9 cellular contexts compared by ENCODE assay signal in genomic region chr16:55478827-55479559, GRCh38. TPM values are rescaled to one million over a fixed set of nuclear protein-coding genes. Genes with fewer than 3 reads are reported as not detected.
DNase-seq lines count a peak whose midpoint lies in the region; ATAC-seq and TF ChIP-seq lines count a peak whose summit lies in the region.
"Had no signal": no experiment of that assay in that cellular context is flagged by ENCODE, and none has a peak within 500 bp of the region (broad histone marks: within the 10 kb centered on the region; RNA-seq: fewer than 3 reads in every experiment).

MMP2 (plus strand) TSS chr16:55479198; CDS start chr16:55479480, 282 bp downstream.

- TF ChIP-seq CTCF in lung (IDR thresholded peaks at IDR 0.05; ENCODE audit: control extremely low read depth, extremely low read depth): no peak
- TF ChIP-seq CTCF in upper lobe of right lung (IDR thresholded peaks at IDR 0.05): no peak

- peak within 1 kb of the TSS; percentile 34 for H3K4me3 Mint-ChIP-seq in activated CD4-positive, alpha-beta T cell treated with anti-CD3 and anti-CD28 coated beads, Interleukin-2, amount 10 ng/mL, durations not matched to agents 7 days and 5 days
- no peak within 1 kb of the TSS for H3K4me3 Mint-ChIP-seq in activated naive CD4-positive, alpha-beta T cell treated with anti-CD3 and anti-CD28 coated beads, Interleukin-2, amount 10 ng/mL, durations not matched to agents 7 days and 5 days

- H3K36me3 Mint-ChIP-seq in activated CD4-positive, alpha-beta T cell treated with anti-CD3 and anti-CD28 coated beads, Interleukin-2, amount 10 ng/mL, durations not matched to agents 7 days and 5 days (ENCODE audit: low read depth): no peaks in the 10 kb centered on the region
- no peaks in the 10 kb centered on the region for H3K36me3 Mint-ChIP-seq in activated naive CD4-positive, alpha-beta T cell treated with anti-CD3 and anti-CD28 coated beads, Interleukin-2, amount 10 ng/mL, durations not matched to agents 7 days and 5 days

- H3K27ac ChIP-seq in lung (ENCODE audit: low read depth in 1 of 2, low read length in 1 of 2): peak within 1 kb of the TSS; percentile 27 to 89
- H3K27ac ChIP-seq in upper lobe of right lung: peak within 1 kb of the TSS; percentile 88

- CTCF ChIA-PET in activated CD4-positive, alpha-beta T cell treated with anti-CD3 and anti-CD28 coated beads, Interleukin-2, amount 10 ng/mL, durations not matched to agents 7 days and 5 days (lab: Charles Lee): no interaction called here
- CTCF ChIA-PET in activated naive CD4-positive, alpha-beta T cell treated with anti-CD3 and anti-CD28 coated beads, Interleukin-2, amount 10 ng/mL, durations not matched to agents 7 days and 5 days (lab: Charles Lee): no interaction called here

- H3K36me3 ChIP-seq in lung (ENCODE audit: control insufficient read depth in 2 of 2, insufficient read depth in 2 of 2, low read length in 2 of 2) (no peaks in the 10 kb centered on the region), upper lobe of right lung (peaks cover 4% of the 10 kb centered on the region)

- no peak within 1 kb of the TSS for H3K27ac Mint-ChIP-seq in activated CD4-positive, alpha-beta T cell treated with anti-CD3 and anti-CD28 coated beads, Interleukin-2, amount 10 ng/mL, durations not matched to agents 7 days and 5 days
- no peak within 1 kb of the TSS for H3K27ac Mint-ChIP-seq in activated naive CD4-positive, alpha-beta T cell treated with anti-CD3 and anti-CD28 coated beads, Interleukin-2, amount 10 ng/mL, durations not matched to agents 7 days and 5 days

- H3K4me3 ChIP-seq in lung (peak within 1 kb of the TSS; percentile 42), upper lobe of right lung (peak within 1 kb of the TSS; percentile 57)

- ATAC-seq in lung (ENCODE audit: insufficient read depth, low FRiP score) (peak; percentile 64), upper lobe of right lung (peak; percentile 63), GM18861 (IDR thresholded peaks at IDR 0.05; ENCODE audit: unreplicated experiment) (no peak)

- WGBS in lung, 2 donors: 1 to 3% methylated on average over 38 to 63 of the region's 63 CpGs

- H3K27me3 Mint-ChIP-seq in activated CD4-positive, alpha-beta T cell treated with anti-CD3 and anti-CD28 coated beads, Interleukin-2, amount 10 ng/mL, durations not matched to agents 7 days and 5 days: peaks cover 45% of the 10 kb centered on the region
- peaks cover 43% of the 10 kb centered on the region for H3K27me3 Mint-ChIP-seq in activated naive CD4-positive, alpha-beta T cell treated with anti-CD3 and anti-CD28 coated beads, Interleukin-2, amount 10 ng/mL, durations not matched to agents 7 days and 5 days

- H3K4me1 ChIP-seq in lung (ENCODE audit: control insufficient read depth in 2 of 2, insufficient read depth in 2 of 2, low read length in 2 of 2): no peaks in the 10 kb centered on the region
- H3K4me1 ChIP-seq in upper lobe of right lung: peaks cover 17% of the 10 kb centered on the region

- intact Hi-C loops in upper lobe of right lung (cut with DNase I): no loop called here

- no peaks in the 10 kb centered on the region for H3K9me3 ChIP-seq in lung (ENCODE audit: control insufficient read depth in 2 of 2, insufficient read depth in 1 of 2, low read length in 1 of 2)
- no peaks in the 10 kb centered on the region for H3K9me3 ChIP-seq in upper lobe of right lung

- H3K9me3 Mint-ChIP-seq in activated CD4-positive, alpha-beta T cell treated with anti-CD3 and anti-CD28 coated beads, Interleukin-2, amount 10 ng/mL, durations not matched to agents 7 days and 5 days: no peaks in the 10 kb centered on the region
- no peaks in the 10 kb centered on the region for H3K9me3 Mint-ChIP-seq in activated naive CD4-positive, alpha-beta T cell treated with anti-CD3 and anti-CD28 coated beads, Interleukin-2, amount 10 ng/mL, durations not matched to agents 7 days and 5 days

- H3K27me3 ChIP-seq in lung (ENCODE audit: control insufficient read depth, insufficient read depth) (no peaks in the 10 kb centered on the region), upper lobe of right lung (no peaks in the 10 kb centered on the region)

- H3K4me1 Mint-ChIP-seq in activated CD4-positive, alpha-beta T cell treated with anti-CD3 and anti-CD28 coated beads, Interleukin-2, amount 10 ng/mL, durations not matched to agents 7 days and 5 days: peaks cover 4% of the 10 kb centered on the region
- peaks cover 2% of the 10 kb centered on the region for H3K4me1 Mint-ChIP-seq in activated naive CD4-positive, alpha-beta T cell treated with anti-CD3 and anti-CD28 coated beads, Interleukin-2, amount 10 ng/mL, durations not matched to agents 7 days and 5 days

- no peak for DNase-seq in activated CD4-positive, alpha-beta T cell treated with anti-CD3 and anti-CD28 coated beads, Interleukin-2, amount 10 ng/mL, durations not matched to agents 7 days and 5 days
- no peak for DNase-seq in activated CD4-positive, alpha-beta T cell treated with anti-CD3 and anti-CD28 coated beads for 48 hours
- DNase-seq in ecto neural progenitor cell (ENCODE audit: low spot score) (peak; percentile 86), lung (ENCODE audit: low spot score) (peak; percentile 47), upper lobe of right lung (peak; percentile 74), KG1 (lab: John Stamatoyannopoulos, UW) (no peak)
- DNase-seq in activated naive CD4-positive, alpha-beta T cell treated with anti-CD3 and anti-CD28 coated beads, Interleukin-2, amount 10 ng/mL, durations not matched to agents 7 days and 5 days: no peak

- POLR2A ChIA-PET in activated CD4-positive, alpha-beta T cell treated with anti-CD3 and anti-CD28 coated beads, Interleukin-2, amount 10 ng/mL, durations not matched to agents 7 days and 5 days (lab: Charles Lee): no interaction called here

RNA-seq across cellular contexts. Expression of gene MMP2, which starts in this region (rescaled TPM):
- not detected for total RNA-seq in activated CD4-positive, alpha-beta T cell treated with anti-CD3 and anti-CD28 coated beads, Interleukin-2, amount 10 ng/mL, durations not matched to agents 7 days and 5 days
- total RNA-seq in lung (100 to 1,000 TPM; 218 to 291 TPM), upper lobe of right lung (353 TPM)
- polyA plus RNA-seq in lung: 100 to 1,000 TPM in 1 of 2 donors, 10 to 100 TPM in 1; 41.9 to 119 TPM
- total RNA-seq: activated CD8-positive, alpha-beta memory T cell treated with anti-CD3 and anti-CD28 coated beads for 36 hours had no signal

Comparison
In these comparisons a context has a peak if more than half of its experiments do, and no peak if none do; other contexts are left out.
1. RNA of gene MMP2 (total RNA-seq): 353 TPM in upper lobe of right lung (single experiment) and 218 to 291 TPM in lung; not detected in activated CD4-positive, alpha-beta T cell treated with anti-CD3 and anti-CD28 coated beads, Interleukin-2, amount 10 ng/mL, durations not matched to agents 7 days and 5 days; every median in the first group is over 100 times any median in the second.
2. DNase-seq: peak in ecto neural progenitor cell (single experiment), lung (single experiment) and upper lobe of right lung (single experiment); none in activated CD4-positive, alpha-beta T cell treated with anti-CD3 and anti-CD28 coated beads, Interleukin-2, amount 10 ng/mL, durations not matched to agents 7 days and 5 days (single experiment), activated CD4-positive, alpha-beta T cell treated with anti-CD3 and anti-CD28 coated beads for 48 hours (single experiment), KG1 (single experiment) and activated naive CD4-positive, alpha-beta T cell treated with anti-CD3 and anti-CD28 coated beads, Interleukin-2, amount 10 ng/mL, durations not matched to agents 7 days and 5 days (single experiment).